8 cellular contexts compared by ENCODE assay signal in the genomic region with DNA sequence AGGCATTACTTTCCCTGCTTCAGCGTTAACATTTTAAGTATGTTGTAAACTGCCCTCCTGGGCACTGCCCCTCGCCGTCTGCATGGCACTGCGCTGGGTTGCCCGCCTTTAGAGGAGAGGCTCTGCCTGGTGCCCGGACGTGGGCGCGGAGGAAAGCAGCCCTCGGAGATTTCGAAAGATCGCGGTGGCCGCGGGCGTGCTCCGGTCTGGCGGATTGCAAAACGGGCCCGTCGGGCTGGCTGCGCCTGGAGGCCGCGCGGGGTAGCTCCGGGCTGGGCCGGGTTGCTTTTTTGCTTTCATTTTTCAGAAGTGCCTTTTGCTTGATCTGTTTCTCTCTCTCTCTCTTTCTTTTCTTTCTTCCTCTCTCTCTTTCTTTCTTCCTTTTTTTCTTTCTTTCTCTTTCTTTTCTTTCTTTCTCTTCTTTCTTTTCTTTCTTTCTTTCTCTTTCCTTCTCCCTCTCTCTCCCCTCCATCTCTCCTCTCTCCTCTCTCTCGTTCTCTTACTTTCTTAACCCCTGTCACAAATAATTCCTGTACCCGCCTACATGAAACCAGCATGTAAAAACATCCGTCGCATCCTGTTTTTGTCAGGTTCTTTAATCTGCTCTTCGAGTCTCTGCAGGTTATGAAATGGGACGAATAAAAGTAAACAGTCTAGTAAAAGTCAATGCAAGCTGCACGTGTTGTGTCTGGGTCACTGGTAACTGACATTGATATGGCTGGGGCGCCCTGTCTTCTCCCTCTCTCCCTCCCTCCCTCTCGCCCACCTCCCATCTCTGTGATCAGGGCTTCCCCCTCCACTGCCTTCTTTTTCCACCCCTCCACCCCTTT. TPM values are rescaled to one million over a fixed set of nuclear protein-coding genes. Genes with fewer than 3 reads are reported as not detected.
DNase-seq lines count a peak whose midpoint lies in the region; ATAC-seq, FAIRE-seq and TF ChIP-seq lines count a peak whose summit lies in the region.

No MANE protein-coding gene starts in this region.

- peaks cover 23 to 44% of the 10 kb centered on the region in 2 donors for H3K27me3 ChIP-seq in duodenal mucosa (ENCODE audit: control insufficient read depth in 1 of 2, insufficient read depth in 2 of 2, low read length in 2 of 2)
- H3K27me3 ChIP-seq in lower lobe of right lung (ENCODE audit: low read depth), result no peaks in the 10 kb centered on the region

- no peaks in the 10 kb centered on the region for H3K9me3 ChIP-seq in duodenal mucosa (ENCODE audit: control insufficient read depth in 1 of 2, low read length in 2 of 2)
- no peaks in the 10 kb centered on the region for H3K9me3 ChIP-seq in lower lobe of right lung

- H3K4me1 ChIP-seq in duodenal mucosa (ENCODE audit: control insufficient read depth in 1 of 2, insufficient read depth in 2 of 2, low read length in 2 of 2) (peaks cover 20 to 27% of the 10 kb centered on the region in 2 donors), lower lobe of right lung (peaks cover 18% of the 10 kb centered on the region)

- TF ChIP-seq CTCF in GM12875 (IDR thresholded peaks at IDR 0.05; ENCODE audit: borderline replicate concordance, insufficient read depth, low read depth, low read length), result peak; percentile 33; the same call in 1 of the 2 replicates
- TF ChIP-seq CTCF in lower lobe of right lung (IDR thresholded peaks at IDR 0.05), result no peak

- no peak for FAIRE-seq in H54 (lab: Jason Lieb, UNC)

- H3K4me3 ChIP-seq in GM12875 (ENCODE audit: low read depth, low read length), result peak overlapping the region; percentile 46
- peak overlapping the region; percentile 71 to 74 for H3K4me3 ChIP-seq in duodenal mucosa (ENCODE audit: low read depth in 1 of 2, low read length in 2 of 2)
- peak overlapping the region; percentile 78 for H3K4me3 ChIP-seq in lower lobe of right lung

- ATAC-seq in lower lobe of right lung, result peak; percentile 88 to 89

- no peak for TF ChIP-seq POLR2A in H54 (IDR thresholded peaks at IDR 0.05; ENCODE audit: low read depth, low read length)

- H3K36me3 ChIP-seq in duodenal mucosa (ENCODE audit: control insufficient read depth in 1 of 2, insufficient read depth in 2 of 2, low read length in 2 of 2) (no peaks in the 10 kb centered on the region), lower lobe of right lung (no peaks in the 10 kb centered on the region)

- intact Hi-C loops in lower lobe of right lung (cut with DNase I), result loop anchor here (10.0 kb wide), 1 partner anchor 733 kb away; no protein-coding TSS in a partner anchor

- peak; percentile 82 for DNase-seq in H54 (ENCODE audit: insufficient read length, low spot score)
- peak; percentile 63 for DNase-seq in LoVo (ENCODE audit: low spot score)
- DNase-seq in activated CD4-positive, CD25-positive, alpha-beta regulatory T cell treated with anti-CD3 and anti-CD28 coated beads, Interleukin-2, amount 50 U/mL, for 72 hours, result peak; percentile 64
- DNase-seq in lower lobe of right lung, result peak; percentile 91
- peak; percentile 41 for DNase-seq in stimulated activated CD8-positive, alpha-beta memory T cell treated with anti-CD3 and anti-CD28 coated beads, Interleukin-12 subunit alpha, Interleukin-12 subunit beta, amount 100 ng/mL, for 4 hours (ENCODE audit: low read depth)
- no peak for DNase-seq in NCI-H524 treated with DMSO at 0.1 percent for 48 hours (lab: John Stamatoyannopoulos, UW)

- H3K27ac ChIP-seq in duodenal mucosa (ENCODE audit: low read depth, low read length) (no peak overlapping the region), lower lobe of right lung (peak overlapping the region; percentile 6)

- H3K9ac ChIP-seq in duodenal mucosa (ENCODE audit: low read depth in 1 of 2, low read length in 2 of 2), result peak overlapping the region; percentile 20 to 44

RNA-seq across cellular contexts. Expression of a gene that starts 1.7 kb away (rescaled TPM):
- 2.1 TPM for total RNA-seq in lower lobe of right lung
